14 cellular contexts compared by ENCODE assay signal in the genomic region with DNA sequence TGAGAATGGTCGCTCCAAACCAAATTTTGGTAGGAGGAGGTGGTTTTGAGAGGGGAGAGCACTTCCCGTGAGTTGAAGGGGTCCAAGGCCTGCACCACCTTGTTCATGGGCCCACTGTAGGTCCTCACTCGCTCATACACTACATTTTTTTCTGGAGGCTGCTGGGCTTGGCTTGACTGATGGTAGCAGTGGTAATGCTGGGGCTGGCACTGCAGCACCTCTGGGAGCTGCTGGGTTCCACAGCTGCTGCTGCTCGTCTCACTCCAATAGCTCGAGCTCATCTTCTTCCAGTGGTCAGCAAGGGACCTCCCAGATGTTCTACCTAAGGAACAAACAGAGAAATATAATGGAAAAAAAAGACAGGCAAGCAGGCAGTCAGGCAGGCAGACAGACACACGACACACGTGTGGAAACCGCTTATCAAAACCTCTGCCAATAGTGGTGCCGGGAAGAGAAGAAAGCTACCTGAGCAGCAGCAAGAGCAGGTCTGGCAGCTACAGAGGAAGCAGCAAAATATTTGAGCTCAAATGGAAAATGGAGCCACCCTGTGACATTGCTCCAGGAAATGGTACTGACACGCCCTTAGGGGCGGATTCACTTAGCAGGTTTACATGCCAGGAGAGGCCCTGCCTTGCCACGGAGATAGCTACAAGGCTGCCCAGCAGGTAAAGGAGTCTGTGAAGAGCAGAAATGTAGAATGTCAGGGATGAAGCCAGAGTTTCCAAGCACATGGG. TPM values are rescaled to one million over a fixed set of nuclear protein-coding genes. Genes with fewer than 3 reads are reported as not detected.
DNase-seq lines count a peak whose midpoint lies in the region; ATAC-seq, FAIRE-seq and TF ChIP-seq lines count a peak whose summit lies in the region.
"Had no signal": no experiment of that assay in that cellular context is flagged by ENCODE, and none has a peak within 500 bp of the region (broad histone marks: within the 10 kb centered on the region; RNA-seq: fewer than 3 reads in every experiment).

A gene with protein sequence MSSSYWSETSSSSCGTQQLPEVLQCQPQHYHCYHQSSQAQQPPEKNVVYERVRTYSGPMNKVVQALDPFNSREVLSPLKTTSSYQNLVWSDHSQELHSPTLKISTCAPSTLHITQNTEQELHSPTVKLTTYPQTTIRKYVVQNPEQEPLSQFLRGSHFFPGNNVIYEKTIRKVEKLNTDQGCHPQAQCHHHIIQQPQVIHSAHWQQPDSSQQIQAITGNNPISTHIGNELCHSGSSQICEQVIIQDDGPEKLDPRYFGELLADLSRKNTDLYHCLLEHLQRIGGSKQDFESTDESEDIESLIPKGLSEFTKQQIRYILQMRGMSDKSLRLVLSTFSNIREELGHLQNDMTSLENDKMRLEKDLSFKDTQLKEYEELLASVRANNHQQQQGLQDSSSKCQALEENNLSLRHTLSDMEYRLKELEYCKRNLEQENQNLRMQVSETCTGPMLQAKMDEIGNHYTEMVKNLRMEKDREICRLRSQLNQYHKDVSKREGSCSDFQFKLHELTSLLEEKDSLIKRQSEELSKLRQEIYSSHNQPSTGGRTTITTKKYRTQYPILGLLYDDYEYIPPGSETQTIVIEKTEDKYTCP (minus strand): TSS at position 492 of the 734 bp plus-strand sequence. CDS start 211 bp downstream, at position 281.

- no peaks in the 10 kb centered on the region for H3K9me3 ChIP-seq in right lobe of liver
- H3K9me3 ChIP-seq in HepG2 (ENCODE audit: low read length): no peaks in the 10 kb centered on the region
- H3K9me3 ChIP-seq in esophagus squamous epithelium: no peaks in the 10 kb centered on the region

- no peaks in the 10 kb centered on the region for H3K79me2 ChIP-seq in HepG2 (ENCODE audit: insufficient read depth, low read length)

- H3K4me1 ChIP-seq in right lobe of liver (no peaks in the 10 kb centered on the region), HepG2 (ENCODE audit: insufficient read depth, low read length) (no peaks in the 10 kb centered on the region), esophagus squamous epithelium (peaks cover 0 to 4% (median 0%) of the 10 kb centered on the region in 3 donors)

- no peak within 1 kb of the TSS for H3K4me2 ChIP-seq in HepG2 (ENCODE audit: low read depth, low read length)

- in situ Hi-C loops in HepG2 (cut with HindIII; ENCODE audit: extremely low pct_ligation_motif_present, low pct_unique_long_range_greater_than_20kb): no loop called here

- TF ChIP-seq CTCF in right lobe of liver (IDR thresholded peaks at IDR 0.05) (no peak), HepG2 (CRISPR knock-in tag; IDR thresholded peaks at IDR 0.05) (no peak), esophagus squamous epithelium (IDR thresholded peaks at IDR 0.05) (no peak)

- no peak for TF ChIP-seq EP300 in HepG2 (IDR thresholded peaks at IDR 0.05; ENCODE audit: low read depth in 2 of 2, low read length in 2 of 2)
- no peak for TF ChIP-seq EP300 in HepG2 (CRISPR knock-in tag; IDR thresholded peaks at IDR 0.05; ENCODE audit: borderline replicate concordance)

- intact Hi-C loops in right lobe of liver (cut with DNase I) (no loop called here), HepG2 (cut with micrococcal nuclease; ENCODE audit: unreplicated experiment) (no loop called here), esophagus squamous epithelium (cut with DNase I) (no loop called here)

- FAIRE-seq in HepG2 (lab: Jason Lieb, UNC): no peak
- FAIRE-seq: GM18507 had no signal

- H3K36me3 ChIP-seq in right lobe of liver (no peaks in the 10 kb centered on the region), HepG2 (replicated peaks in 1 of 2; ENCODE audit: control insufficient read depth in 1 of 2, insufficient read depth in 2 of 2, low read length in 2 of 2) (no peaks in the 10 kb centered on the region), esophagus squamous epithelium (no peaks in the 10 kb centered on the region)

- no peak for TF ChIP-seq RAD21 in HepG2 (CRISPR knock-in tag; IDR thresholded peaks at IDR 0.05)

- ATAC-seq in right lobe of liver (no peak), HepG2 (no peak), GM18873 (IDR thresholded peaks at IDR 0.05; ENCODE audit: low FRiP score, unreplicated experiment) (no peak)

- POLR2A ChIA-PET in HepG2 (lab: Yijun Ruan, JAX): no interaction called here

- H3K9ac ChIP-seq in HepG2 (ENCODE audit: insufficient read depth, low read depth, low read length): no peak within 1 kb of the TSS

- H3K4me3 ChIP-seq in right lobe of liver (no peak within 1 kb of the TSS), HepG2 (replicated peaks in 1 of 3; ENCODE audit: insufficient read depth in 1 of 3, low read depth in 2 of 3, low read length in 3 of 3) (no peak within 1 kb of the TSS), esophagus squamous epithelium (peak within 1 kb of the TSS; percentile 30 to 53 (median 44))

- TF ChIP-seq POLR2A in right lobe of liver (IDR thresholded peaks at IDR 0.05) (no peak), HepG2 (IDR thresholded peaks at IDR 0.05; ENCODE audit: insufficient read depth in 1 of 2, low read depth in 2 of 2, low read length in 2 of 2) (no peak), esophagus squamous epithelium (IDR thresholded peaks at IDR 0.05) (peak in 2 of 4 donors; percentile 29 to 52)

- H4K20me1 ChIP-seq in HepG2 (ENCODE audit: insufficient read depth, low read length): no peaks in the 10 kb centered on the region

- no peak within 1 kb of the TSS for H2AFZ ChIP-seq in HepG2 (ENCODE audit: low read length)

- 34% methylated on average over 11 of the region's 12 CpGs for WGBS in right lobe of liver (ENCODE audit: insufficient coverage, low coverage, low lambda C conversion rate, missing lambda C conversion rate)
- 28% methylated on average over 8 of the region's 12 CpGs for WGBS in HepG2 (ENCODE audit: low lambda C conversion rate)
- WGBS in esophagus squamous epithelium, 2 donors: 42 to 45% methylated on average over 8 to 9 of the region's 12 CpGs

- CTCF ChIA-PET in HepG2 (lab: Yijun Ruan, JAX; ENCODE audit: low intra/inter-chr PET ratio, low total read pairs): no interaction called here

- no TSS peak for BruUV-seq in HepG2 (replicated peaks; lab: Mats Ljungman, UMichigan)

- H3K27ac ChIP-seq in right lobe of liver (no peak within 1 kb of the TSS), HepG2 (ENCODE audit: extremely low read length, insufficient read depth, low read length) (no peak within 1 kb of the TSS), esophagus squamous epithelium (peak within 1 kb of the TSS; percentile 57 to 84 (median 76))

- DNase-seq in right lobe of liver (peak in 2 of 3 donors; percentile 3 to 15), HepG2 (ENCODE audit: low spot score) (no peak), NCI-H748 treated with DMSO at 0.1 percent for 48 hours (lab: John Stamatoyannopoulos, UW) (peak; percentile 60), esophagus squamous epithelium (lab: John Stamatoyannopoulos, UW) (no peak), NCI-H2107 treated with DMSO at 0.1 percent for 48 hours (lab: John Stamatoyannopoulos, UW; ENCODE audit: unreplicated experiment) (no peak), HCEC 1CT (no peak), anterior cingulate cortex (lab: John Stamatoyannopoulos, UW) (no peak)
- DNase-seq: effector CD4-positive, alpha-beta T cell; MM.1S; retina had no signal

- H3K27me3 ChIP-seq in right lobe of liver: no peaks in the 10 kb centered on the region
- H3K27me3 ChIP-seq in HepG2 (ENCODE audit: control insufficient read depth in 1 of 2, insufficient read depth in 2 of 2, low read length in 2 of 2): no peaks in the 10 kb centered on the region
- no peaks in the 10 kb centered on the region for H3K27me3 ChIP-seq in esophagus squamous epithelium

TF ChIP-seq in HepG2, 621 proteins besides CTCF, POLR2A, EP300 and RAD21 (continues in another document):
- TF ChIP-seq, protein P1, sequence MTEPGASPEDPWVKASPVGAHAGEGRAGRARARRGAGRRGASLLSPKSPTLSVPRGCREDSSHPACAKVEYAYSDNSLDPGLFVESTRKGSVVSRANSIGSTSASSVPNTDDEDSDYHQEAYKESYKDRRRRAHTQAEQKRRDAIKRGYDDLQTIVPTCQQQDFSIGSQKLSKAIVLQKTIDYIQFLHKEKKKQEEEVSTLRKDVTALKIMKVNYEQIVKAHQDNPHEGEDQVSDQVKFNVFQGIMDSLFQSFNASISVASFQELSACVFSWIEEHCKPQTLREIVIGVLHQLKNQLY (CRISPR knock-in tag; IDR thresholded peaks at IDR 0.05): no peak
- TF ChIP-seq, protein P2, sequence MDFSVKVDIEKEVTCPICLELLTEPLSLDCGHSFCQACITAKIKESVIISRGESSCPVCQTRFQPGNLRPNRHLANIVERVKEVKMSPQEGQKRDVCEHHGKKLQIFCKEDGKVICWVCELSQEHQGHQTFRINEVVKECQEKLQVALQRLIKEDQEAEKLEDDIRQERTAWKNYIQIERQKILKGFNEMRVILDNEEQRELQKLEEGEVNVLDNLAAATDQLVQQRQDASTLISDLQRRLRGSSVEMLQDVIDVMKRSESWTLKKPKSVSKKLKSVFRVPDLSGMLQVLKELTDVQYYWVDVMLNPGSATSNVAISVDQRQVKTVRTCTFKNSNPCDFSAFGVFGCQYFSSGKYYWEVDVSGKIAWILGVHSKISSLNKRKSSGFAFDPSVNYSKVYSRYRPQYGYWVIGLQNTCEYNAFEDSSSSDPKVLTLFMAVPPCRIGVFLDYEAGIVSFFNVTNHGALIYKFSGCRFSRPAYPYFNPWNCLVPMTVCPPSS (IDR thresholded peaks at IDR 0.05): no peak

RNA-seq across cellular contexts. Expression of the gene that starts here (rescaled TPM):
- total RNA-seq in right lobe of liver (under 1 TPM; 0.19 to 0.37 (median 0.20) TPM), HepG2 (2016; rRNA removed; fragmentation: Illumina TruSeq; extraction: Trizol) (not detected in 2 replicates), esophagus squamous epithelium (10 to 100 TPM; 31.2 to 53.4 (median 39.6) TPM)
- not detected in 2 replicates for total RNA-seq in HepG2 (2016; cell fraction: cytosol; rRNA removed; fragmentation: Illumina TruSeq; extraction: Trizol; ENCODE audit: low read depth)
- total RNA-seq in HepG2 (2016; cell fraction: insoluble cytoplasmic fraction; rRNA removed; fragmentation: Illumina TruSeq; extraction: Trizol): not detected in 2 replicates
- not detected in 2 replicates for total RNA-seq in HepG2 (2016; cell fraction: membrane; rRNA removed; fragmentation: Illumina TruSeq; extraction: Trizol)
- not detected in 2 replicates for total RNA-seq in HepG2 (2016; cell fraction: nucleus; rRNA removed; fragmentation: Illumina TruSeq; extraction: Trizol)
- polyA plus RNA-seq in HepG2 (2011; rRNA removed): not detected in 2 replicates
- not detected in 2 replicates for polyA plus RNA-seq in HepG2 (2011; cell fraction: cytosol; rRNA removed)
- polyA plus RNA-seq in HepG2 (2011; cell fraction: nucleus; rRNA removed): not detected in 2 replicates
- polyA plus RNA-seq in HepG2 (2012): not detected in 2 replicates
- polyA plus RNA-seq in HepG2 (2016; cell fraction: cytosol; fragmentation: Illumina TruSeq; extraction: Trizol; ENCODE audit: low read depth): not detected in 2 replicates
- not detected in 2 replicates for polyA plus RNA-seq in HepG2 (2016; cell fraction: insoluble cytoplasmic fraction; fragmentation: Illumina TruSeq; extraction: Trizol; ENCODE audit: low read depth)
- not detected in 2 replicates for polyA plus RNA-seq in HepG2 (2016; cell fraction: membrane; fragmentation: Illumina TruSeq; extraction: Trizol; ENCODE audit: low read depth)
- not detected in 2 replicates for polyA plus RNA-seq in HepG2 (2016; cell fraction: nucleus; fragmentation: Illumina TruSeq; extraction: Trizol; ENCODE audit: insufficient read depth, low read depth)
- 0.19 TPM in 1 of 2 replicates, not detected in the other for polyA minus RNA-seq in HepG2 (2011; rRNA and poly(A)+ RNA removed; ENCODE audit: low replicate concordance)
- not detected in 2 replicates for polyA minus RNA-seq in HepG2 (2011; cell fraction: cytosol; rRNA and poly(A)+ RNA removed)
- not detected in 2 replicates for polyA minus RNA-seq in HepG2 (2011; cell fraction: nucleus; rRNA and poly(A)+ RNA removed)
- total RNA-seq: kidney epithelial cell had no signal
- polyA plus RNA-seq: BJ had no signal

Comparison
In these comparisons a context has a peak if more than half of its experiments do, and no peak if none do; other contexts are left out.
1. RNA of the gene that starts here (total RNA-seq): 31.2 to 53.4 TPM in esophagus squamous epithelium; 0.19 to 0.37 TPM in right lobe of liver and not detected in HepG2; every median in the first group is over 10 times any median in the second.
2. Peak in DNase-seq in right lobe of liver; RNA of the gene not detected or under 1 TPM.
3. H3K27ac ChIP-seq: peak in esophagus squamous epithelium (4 of 4); none in right lobe of liver (0 of 3) and HepG2 (single experiment).
4. H3K4me3 ChIP-seq: peak in esophagus squamous epithelium (4 of 4); none in right lobe of liver (0 of 3) and HepG2 (0 of 3).